Comparison of ENCODE assay signal across 1 cellular context in the genomic region with DNA sequence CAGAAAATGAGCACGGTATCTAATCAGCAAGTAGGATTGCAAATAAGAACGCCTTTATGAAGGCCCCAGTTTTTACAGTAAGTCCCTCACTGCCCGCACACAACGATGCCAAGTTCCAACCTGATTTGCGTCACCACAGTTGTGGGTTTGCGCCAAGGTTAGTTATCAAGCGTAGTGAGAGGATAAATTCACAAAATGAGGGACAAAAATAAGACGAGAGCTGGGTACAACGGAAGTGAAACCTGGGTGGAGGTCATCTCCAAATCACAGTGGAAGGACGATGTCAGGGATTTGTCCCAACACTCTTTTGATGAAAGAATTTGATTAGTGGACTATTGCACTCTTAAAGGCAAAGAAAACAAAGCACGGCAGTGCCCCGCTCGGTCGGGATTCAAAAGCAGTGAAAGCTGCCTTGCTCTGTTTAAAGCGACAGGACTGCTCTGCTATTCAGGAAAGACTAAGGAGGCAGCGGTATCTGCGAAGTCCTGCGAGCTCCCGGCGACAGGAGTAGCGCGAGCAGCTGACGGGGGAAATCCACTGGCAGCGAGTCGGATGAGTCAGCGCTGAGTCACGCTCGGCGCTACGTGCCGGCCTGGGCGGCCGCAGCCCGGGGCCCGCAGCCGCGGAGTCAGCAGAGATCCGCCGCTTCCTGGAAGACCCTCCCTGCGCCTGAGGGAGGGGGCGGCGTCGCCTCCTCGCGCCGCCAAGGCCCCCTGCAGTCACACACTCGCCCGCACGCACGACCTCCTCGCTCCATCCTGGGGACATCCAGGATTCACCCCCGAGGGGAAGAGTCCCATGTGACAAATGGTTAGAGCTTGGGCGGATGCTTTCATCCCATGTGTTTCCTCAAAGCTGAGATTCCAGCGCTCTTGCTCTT.
TF ChIP-seq lines count a peak whose summit lies in the region.

No MANE protein-coding gene starts in this region.

TF ChIP-seq in HepG2, 621 proteins besides CTCF, POLR2A, EP300 and RAD21 (continued from another document and continues in another):
- TF ChIP-seq, protein P1, sequence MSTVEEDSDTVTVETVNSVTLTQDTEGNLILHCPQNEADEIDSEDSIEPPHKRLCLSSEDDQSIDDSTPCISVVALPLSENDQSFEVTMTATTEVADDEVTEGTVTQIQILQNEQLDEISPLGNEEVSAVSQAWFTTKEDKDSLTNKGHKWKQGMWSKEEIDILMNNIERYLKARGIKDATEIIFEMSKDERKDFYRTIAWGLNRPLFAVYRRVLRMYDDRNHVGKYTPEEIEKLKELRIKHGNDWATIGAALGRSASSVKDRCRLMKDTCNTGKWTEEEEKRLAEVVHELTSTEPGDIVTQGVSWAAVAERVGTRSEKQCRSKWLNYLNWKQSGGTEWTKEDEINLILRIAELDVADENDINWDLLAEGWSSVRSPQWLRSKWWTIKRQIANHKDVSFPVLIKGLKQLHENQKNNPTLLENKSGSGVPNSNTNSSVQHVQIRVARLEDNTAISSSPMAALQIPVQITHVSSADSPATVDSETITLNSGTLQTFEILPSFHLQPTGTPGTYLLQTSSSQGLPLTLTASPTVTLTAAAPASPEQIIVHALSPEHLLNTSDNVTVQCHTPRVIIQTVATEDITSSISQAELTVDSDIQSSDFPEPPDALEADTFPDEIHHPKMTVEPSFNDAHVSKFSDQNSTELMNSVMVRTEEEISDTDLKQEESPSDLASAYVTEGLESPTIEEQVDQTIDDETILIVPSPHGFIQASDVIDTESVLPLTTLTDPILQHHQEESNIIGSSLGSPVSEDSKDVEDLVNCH (CRISPR knock-in tag; IDR thresholded peaks at IDR 0.05) = no peak
- TF ChIP-seq, protein P2, sequence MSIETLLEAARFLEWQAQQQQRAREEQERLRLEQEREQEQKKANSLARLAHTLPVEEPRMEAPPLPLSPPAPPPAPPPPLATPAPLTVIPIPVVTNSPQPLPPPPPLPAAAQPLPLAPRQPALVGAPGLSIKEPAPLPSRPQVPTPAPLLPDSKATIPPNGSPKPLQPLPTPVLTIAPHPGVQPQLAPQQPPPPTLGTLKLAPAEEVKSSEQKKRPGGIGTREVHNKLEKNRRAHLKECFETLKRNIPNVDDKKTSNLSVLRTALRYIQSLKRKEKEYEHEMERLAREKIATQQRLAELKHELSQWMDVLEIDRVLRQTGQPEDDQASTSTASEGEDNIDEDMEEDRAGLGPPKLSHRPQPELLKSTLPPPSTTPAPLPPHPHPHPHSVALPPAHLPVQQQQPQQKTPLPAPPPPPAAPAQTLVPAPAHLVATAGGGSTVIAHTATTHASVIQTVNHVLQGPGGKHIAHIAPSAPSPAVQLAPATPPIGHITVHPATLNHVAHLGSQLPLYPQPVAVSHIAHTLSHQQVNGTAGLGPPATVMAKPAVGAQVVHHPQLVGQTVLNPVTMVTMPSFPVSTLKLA (IDR thresholded peaks at IDR 0.05) = peak; percentile 86
- TF ChIP-seq KDM5A (IDR thresholded peaks at IDR 0.05; ENCODE audit: borderline replicate concordance, low read length) (no peak), ZNF816 (CRISPR knock-in tag; IDR thresholded peaks at IDR 0.05; ENCODE audit: borderline replicate concordance) (no peak), GTF3A (CRISPR knock-in tag; conservative IDR thresholded peaks at IDR 0.05) (no peak), MAFF (IDR thresholded peaks at IDR 0.05; ENCODE audit: low read depth, low read length) (peak; percentile 87), ZNF337 (CRISPR knock-in tag; IDR thresholded peaks at IDR 0.05; ENCODE audit: borderline replicate concordance, low read depth) (0 out of 2 replicates have a peak, but pooled peaks have one; percentile 63), TP53 (CRISPR knock-in tag; conservative IDR thresholded peaks at IDR 0.05) (0 out of 2 replicates have a peak, but pooled peaks have one; percentile 20), NFRKB (IDR thresholded peaks at IDR 0.05) (no peak), ZNF577 (CRISPR knock-in tag; IDR thresholded peaks at IDR 0.05; ENCODE audit: borderline replicate concordance, low read depth) (no peak), SIX4 (CRISPR knock-in tag; IDR thresholded peaks at IDR 0.05) (no peak), HNRNPL (IDR thresholded peaks at IDR 0.05; ENCODE audit: low read depth, low read length) (no peak), HOXD1 (CRISPR knock-in tag; IDR thresholded peaks at IDR 0.05) (0 out of 2 replicates have a peak, but pooled peaks have one; percentile 36), ZNF552 (CRISPR knock-in tag; IDR thresholded peaks at IDR 0.05; ENCODE audit: borderline replicate concordance) (peak; percentile 69; the same call in 1 of the 2 replicates), NR2F2 (IDR thresholded peaks at IDR 0.05; ENCODE audit: borderline replicate concordance, low read depth) (peak; percentile 19; the same call in 1 of the 2 replicates), TAF1 (CRISPR knock-in tag; IDR thresholded peaks at IDR 0.05) (peak; percentile 46; the same call in 1 of the 2 replicates), ZSCAN25 (CRISPR knock-in tag; IDR thresholded peaks at IDR 0.05) (no peak), ZNF501 (CRISPR knock-in tag; IDR thresholded peaks at IDR 0.05) (peak; percentile 82), GATAD2A (CRISPR knock-in tag; IDR thresholded peaks at IDR 0.05) (0 out of 2 replicates have a peak, but pooled peaks have one; percentile 33), KDM2A (CRISPR knock-in tag; IDR thresholded peaks at IDR 0.05; ENCODE audit: borderline replicate concordance, low read depth) (peak; percentile 86; the same call in 1 of the 2 replicates), KAT2B (IDR thresholded peaks at IDR 0.05; ENCODE audit: borderline replicate concordance, low read depth, low read length) (no peak), SOX6 (IDR thresholded peaks at IDR 0.05) (no peak), SOX6 (CRISPR knock-in tag; IDR thresholded peaks at IDR 0.05) (peak; percentile 66; the same call in 1 of the 2 replicates), ZNF891 (CRISPR knock-in tag; IDR thresholded peaks at IDR 0.05) (0 out of 2 replicates have a peak, but pooled peaks have one; percentile 36), ZNF766 (CRISPR knock-in tag; IDR thresholded peaks at IDR 0.05; ENCODE audit: borderline replicate concordance) (0 out of 2 replicates have a peak, but pooled peaks have one; percentile 8), ZFP90 (CRISPR knock-in tag; IDR thresholded peaks at IDR 0.05; ENCODE audit: borderline replicate concordance) (no peak), ZNF569 (CRISPR knock-in tag; IDR thresholded peaks at IDR 0.05; ENCODE audit: borderline replicate concordance) (peak; percentile 37; the same call in 1 of the 2 replicates)
- TF ChIP-seq, protein P3, sequence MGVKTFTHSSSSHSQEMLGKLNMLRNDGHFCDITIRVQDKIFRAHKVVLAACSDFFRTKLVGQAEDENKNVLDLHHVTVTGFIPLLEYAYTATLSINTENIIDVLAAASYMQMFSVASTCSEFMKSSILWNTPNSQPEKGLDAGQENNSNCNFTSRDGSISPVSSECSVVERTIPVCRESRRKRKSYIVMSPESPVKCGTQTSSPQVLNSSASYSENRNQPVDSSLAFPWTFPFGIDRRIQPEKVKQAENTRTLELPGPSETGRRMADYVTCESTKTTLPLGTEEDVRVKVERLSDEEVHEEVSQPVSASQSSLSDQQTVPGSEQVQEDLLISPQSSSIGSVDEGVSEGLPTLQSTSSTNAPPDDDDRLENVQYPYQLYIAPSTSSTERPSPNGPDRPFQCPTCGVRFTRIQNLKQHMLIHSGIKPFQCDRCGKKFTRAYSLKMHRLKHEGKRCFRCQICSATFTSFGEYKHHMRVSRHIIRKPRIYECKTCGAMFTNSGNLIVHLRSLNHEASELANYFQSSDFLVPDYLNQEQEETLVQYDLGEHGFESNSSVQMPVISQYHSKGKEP (CRISPR knock-in tag; IDR thresholded peaks at IDR 0.05) = no peak
- TF ChIP-seq, protein P4, sequence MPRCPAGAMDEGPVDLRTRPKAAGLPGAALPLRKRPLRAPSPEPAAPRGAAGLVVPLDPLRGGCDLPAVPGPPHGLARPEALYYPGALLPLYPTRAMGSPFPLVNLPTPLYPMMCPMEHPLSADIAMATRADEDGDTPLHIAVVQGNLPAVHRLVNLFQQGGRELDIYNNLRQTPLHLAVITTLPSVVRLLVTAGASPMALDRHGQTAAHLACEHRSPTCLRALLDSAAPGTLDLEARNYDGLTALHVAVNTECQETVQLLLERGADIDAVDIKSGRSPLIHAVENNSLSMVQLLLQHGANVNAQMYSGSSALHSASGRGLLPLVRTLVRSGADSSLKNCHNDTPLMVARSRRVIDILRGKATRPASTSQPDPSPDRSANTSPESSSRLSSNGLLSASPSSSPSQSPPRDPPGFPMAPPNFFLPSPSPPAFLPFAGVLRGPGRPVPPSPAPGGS (CRISPR knock-in tag; IDR thresholded peaks at IDR 0.05) = peak; percentile 90
- TF ChIP-seq, protein P5, sequence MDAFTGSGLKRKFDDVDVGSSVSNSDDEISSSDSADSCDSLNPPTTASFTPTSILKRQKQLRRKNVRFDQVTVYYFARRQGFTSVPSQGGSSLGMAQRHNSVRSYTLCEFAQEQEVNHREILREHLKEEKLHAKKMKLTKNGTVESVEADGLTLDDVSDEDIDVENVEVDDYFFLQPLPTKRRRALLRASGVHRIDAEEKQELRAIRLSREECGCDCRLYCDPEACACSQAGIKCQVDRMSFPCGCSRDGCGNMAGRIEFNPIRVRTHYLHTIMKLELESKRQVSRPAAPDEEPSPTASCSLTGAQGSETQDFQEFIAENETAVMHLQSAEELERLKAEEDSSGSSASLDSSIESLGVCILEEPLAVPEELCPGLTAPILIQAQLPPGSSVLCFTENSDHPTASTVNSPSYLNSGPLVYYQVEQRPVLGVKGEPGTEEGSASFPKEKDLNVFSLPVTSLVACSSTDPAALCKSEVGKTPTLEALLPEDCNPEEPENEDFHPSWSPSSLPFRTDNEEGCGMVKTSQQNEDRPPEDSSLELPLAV (CRISPR knock-in tag; conservative IDR thresholded peaks at IDR 0.05; ENCODE audit: low read depth) = no peak
- TF ChIP-seq, protein P6, sequence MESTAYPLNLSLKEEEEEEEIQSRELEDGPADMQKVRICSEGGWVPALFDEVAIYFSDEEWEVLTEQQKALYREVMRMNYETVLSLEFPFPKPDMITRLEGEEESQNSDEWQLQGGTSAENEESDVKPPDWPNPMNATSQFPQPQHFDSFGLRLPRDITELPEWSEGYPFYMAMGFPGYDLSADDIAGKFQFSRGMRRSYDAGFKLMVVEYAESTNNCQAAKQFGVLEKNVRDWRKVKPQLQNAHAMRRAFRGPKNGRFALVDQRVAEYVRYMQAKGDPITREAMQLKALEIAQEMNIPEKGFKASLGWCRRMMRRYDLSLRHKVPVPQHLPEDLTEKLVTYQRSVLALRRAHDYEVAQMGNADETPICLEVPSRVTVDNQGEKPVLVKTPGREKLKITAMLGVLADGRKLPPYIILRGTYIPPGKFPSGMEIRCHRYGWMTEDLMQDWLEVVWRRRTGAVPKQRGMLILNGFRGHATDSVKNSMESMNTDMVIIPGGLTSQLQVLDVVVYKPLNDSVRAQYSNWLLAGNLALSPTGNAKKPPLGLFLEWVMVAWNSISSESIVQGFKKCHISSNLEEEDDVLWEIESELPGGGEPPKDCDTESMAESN (CRISPR knock-in tag; conservative IDR thresholded peaks at IDR 0.05) = no peak
- TF ChIP-seq, protein P7, sequence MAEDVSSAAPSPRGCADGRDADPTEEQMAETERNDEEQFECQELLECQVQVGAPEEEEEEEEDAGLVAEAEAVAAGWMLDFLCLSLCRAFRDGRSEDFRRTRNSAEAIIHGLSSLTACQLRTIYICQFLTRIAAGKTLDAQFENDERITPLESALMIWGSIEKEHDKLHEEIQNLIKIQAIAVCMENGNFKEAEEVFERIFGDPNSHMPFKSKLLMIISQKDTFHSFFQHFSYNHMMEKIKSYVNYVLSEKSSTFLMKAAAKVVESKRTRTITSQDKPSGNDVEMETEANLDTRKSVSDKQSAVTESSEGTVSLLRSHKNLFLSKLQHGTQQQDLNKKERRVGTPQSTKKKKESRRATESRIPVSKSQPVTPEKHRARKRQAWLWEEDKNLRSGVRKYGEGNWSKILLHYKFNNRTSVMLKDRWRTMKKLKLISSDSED (CRISPR knock-in tag; IDR thresholded peaks at IDR 0.05) = no peak
- TF ChIP-seq, protein P8, sequence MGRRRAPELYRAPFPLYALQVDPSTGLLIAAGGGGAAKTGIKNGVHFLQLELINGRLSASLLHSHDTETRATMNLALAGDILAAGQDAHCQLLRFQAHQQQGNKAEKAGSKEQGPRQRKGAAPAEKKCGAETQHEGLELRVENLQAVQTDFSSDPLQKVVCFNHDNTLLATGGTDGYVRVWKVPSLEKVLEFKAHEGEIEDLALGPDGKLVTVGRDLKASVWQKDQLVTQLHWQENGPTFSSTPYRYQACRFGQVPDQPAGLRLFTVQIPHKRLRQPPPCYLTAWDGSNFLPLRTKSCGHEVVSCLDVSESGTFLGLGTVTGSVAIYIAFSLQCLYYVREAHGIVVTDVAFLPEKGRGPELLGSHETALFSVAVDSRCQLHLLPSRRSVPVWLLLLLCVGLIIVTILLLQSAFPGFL (CRISPR knock-in tag; IDR thresholded peaks at IDR 0.05) = no peak
- TF ChIP-seq, protein P9, sequence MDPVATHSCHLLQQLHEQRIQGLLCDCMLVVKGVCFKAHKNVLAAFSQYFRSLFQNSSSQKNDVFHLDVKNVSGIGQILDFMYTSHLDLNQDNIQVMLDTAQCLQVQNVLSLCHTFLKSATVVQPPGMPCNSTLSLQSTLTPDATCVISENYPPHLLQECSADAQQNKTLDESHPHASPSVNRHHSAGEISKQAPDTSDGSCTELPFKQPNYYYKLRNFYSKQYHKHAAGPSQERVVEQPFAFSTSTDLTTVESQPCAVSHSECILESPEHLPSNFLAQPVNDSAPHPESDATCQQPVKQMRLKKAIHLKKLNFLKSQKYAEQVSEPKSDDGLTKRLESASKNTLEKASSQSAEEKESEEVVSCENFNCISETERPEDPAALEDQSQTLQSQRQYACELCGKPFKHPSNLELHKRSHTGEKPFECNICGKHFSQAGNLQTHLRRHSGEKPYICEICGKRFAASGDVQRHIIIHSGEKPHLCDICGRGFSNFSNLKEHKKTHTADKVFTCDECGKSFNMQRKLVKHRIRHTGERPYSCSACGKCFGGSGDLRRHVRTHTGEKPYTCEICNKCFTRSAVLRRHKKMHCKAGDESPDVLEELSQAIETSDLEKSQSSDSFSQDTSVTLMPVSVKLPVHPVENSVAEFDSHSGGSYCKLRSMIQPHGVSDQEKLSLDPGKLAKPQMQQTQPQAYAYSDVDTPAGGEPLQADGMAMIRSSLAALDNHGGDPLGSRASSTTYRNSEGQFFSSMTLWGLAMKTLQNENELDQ (CRISPR knock-in tag; IDR thresholded peaks at IDR 0.05; ENCODE audit: borderline replicate concordance) = no peak
- TF ChIP-seq, protein P10, sequence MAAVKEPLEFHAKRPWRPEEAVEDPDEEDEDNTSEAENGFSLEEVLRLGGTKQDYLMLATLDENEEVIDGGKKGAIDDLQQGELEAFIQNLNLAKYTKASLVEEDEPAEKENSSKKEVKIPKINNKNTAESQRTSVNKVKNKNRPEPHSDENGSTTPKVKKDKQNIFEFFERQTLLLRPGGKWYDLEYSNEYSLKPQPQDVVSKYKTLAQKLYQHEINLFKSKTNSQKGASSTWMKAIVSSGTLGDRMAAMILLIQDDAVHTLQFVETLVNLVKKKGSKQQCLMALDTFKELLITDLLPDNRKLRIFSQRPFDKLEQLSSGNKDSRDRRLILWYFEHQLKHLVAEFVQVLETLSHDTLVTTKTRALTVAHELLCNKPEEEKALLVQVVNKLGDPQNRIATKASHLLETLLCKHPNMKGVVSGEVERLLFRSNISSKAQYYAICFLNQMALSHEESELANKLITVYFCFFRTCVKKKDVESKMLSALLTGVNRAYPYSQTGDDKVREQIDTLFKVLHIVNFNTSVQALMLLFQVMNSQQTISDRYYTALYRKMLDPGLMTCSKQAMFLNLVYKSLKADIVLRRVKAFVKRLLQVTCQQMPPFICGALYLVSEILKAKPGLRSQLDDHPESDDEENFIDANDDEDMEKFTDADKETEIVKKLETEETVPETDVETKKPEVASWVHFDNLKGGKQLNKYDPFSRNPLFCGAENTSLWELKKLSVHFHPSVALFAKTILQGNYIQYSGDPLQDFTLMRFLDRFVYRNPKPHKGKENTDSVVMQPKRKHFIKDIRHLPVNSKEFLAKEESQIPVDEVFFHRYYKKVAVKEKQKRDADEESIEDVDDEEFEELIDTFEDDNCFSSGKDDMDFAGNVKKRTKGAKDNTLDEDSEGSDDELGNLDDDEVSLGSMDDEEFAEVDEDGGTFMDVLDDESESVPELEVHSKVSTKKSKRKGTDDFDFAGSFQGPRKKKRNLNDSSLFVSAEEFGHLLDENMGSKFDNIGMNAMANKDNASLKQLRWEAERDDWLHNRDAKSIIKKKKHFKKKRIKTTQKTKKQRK (IDR thresholded peaks at IDR 0.05; ENCODE audit: low read length) = no peak
